8 cellular contexts compared by ENCODE assay signal in the genomic region with DNA sequence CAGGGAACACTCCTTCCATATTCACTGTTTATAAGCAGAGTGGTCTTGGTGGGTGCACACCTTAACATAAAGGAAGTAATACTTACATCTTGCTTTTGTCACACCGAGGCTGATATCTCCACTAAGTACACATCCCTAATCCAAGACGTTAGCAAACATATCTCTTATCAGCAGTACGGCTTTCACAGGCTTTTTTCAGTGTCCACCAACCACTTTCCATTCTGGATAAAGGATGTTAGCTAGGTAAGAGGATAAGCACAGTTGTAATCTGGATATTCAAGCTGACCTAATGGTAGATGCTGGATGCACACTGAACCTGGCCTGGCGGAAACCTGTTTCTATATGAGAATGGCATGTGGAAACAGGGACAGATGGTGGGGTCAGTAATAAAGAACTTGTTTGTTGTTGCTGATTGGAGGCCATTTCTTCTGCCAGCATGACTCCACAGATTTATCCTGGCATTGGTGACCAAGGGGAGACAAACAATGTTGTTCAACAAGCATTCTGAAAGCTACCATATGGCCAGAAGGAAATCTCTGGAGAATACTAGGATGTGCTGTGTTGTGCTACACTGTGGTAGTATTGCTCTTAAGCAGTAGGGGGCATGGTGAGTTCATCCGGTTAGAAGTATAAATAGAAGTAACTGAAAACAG.
A peak's percentile ranks its signal among the peaks of the same experiment; 100 is the strongest.
DNase-seq lines count a peak whose midpoint lies in the region; ATAC-seq, FAIRE-seq and TF ChIP-seq lines count a peak whose summit lies in the region.

No MANE protein-coding gene starts in this region.

- TF ChIP-seq RAD21 in SK-N-SH (IDR thresholded peaks at IDR 0.05; ENCODE audit: low read length): peak; percentile 84

- peak overlapping the region in 2 of 10 donors; percentile 12 to 31 for H3K27ac Mint-ChIP-seq in naive thymus-derived CD8-positive, alpha-beta T cell
- H3K27ac Mint-ChIP-seq in CD8-positive, alpha-beta memory T cell: no peak overlapping the region

- H3K79me2 ChIP-seq in SK-N-SH (ENCODE audit: insufficient read depth): no peaks in the 10 kb centered on the region

- TF ChIP-seq CTCF in BJ (IDR thresholded peaks at IDR 0.05; ENCODE audit: insufficient read depth, low read depth, low read length) (peak; percentile 69), SK-N-SH (IDR thresholded peaks at IDR 0.05) (peak; percentile 74), esophagus squamous epithelium (IDR thresholded peaks at IDR 0.05) (peak in 5 of 6 experiments; percentile 28 to 61 (median 42))

- peak; percentile 99 for ATAC-seq in HG02870 (IDR thresholded peaks at IDR 0.05; ENCODE audit: unreplicated experiment)
- ATAC-seq in naive thymus-derived CD8-positive, alpha-beta T cell: peak; percentile 57 to 62

- no peak overlapping the region for H3K9ac ChIP-seq in SK-N-SH

- intact Hi-C loops in esophagus squamous epithelium (cut with DNase I): no loop called here

- no peak overlapping the region for H3K4me3 Mint-ChIP-seq in naive thymus-derived CD8-positive, alpha-beta T cell
- H3K4me3 Mint-ChIP-seq in CD8-positive, alpha-beta memory T cell: no peak overlapping the region

- WGBS in SK-N-SH (ENCODE audit: low lambda C conversion rate): 76% methylated on average over 5 of the region's 5 CpGs
- WGBS in esophagus squamous epithelium, 2 donors: 57 to 61% methylated on average over 5 of the region's 5 CpGs

- H3K36me3 Mint-ChIP-seq in naive thymus-derived CD8-positive, alpha-beta T cell: peaks cover 4 to 24% (median 14%) of the 10 kb centered on the region in 3 donors
- peaks cover 0 to 16% (median 2%) of the 10 kb centered on the region in 3 donors for H3K36me3 Mint-ChIP-seq in CD8-positive, alpha-beta memory T cell

- no peaks in the 10 kb centered on the region for H3K27me3 Mint-ChIP-seq in naive thymus-derived CD8-positive, alpha-beta T cell
- no peaks in the 10 kb centered on the region for H3K27me3 Mint-ChIP-seq in CD8-positive, alpha-beta memory T cell

- peaks cover 2 to 11% (median 6%) of the 10 kb centered on the region in 4 donors for H3K4me1 Mint-ChIP-seq in naive thymus-derived CD8-positive, alpha-beta T cell
- peaks cover 0 to 10% (median 5%) of the 10 kb centered on the region in 3 donors for H3K4me1 Mint-ChIP-seq in CD8-positive, alpha-beta memory T cell

- H3K9me3 ChIP-seq in SK-N-SH: no peaks in the 10 kb centered on the region
- H3K9me3 ChIP-seq in esophagus squamous epithelium: no peaks in the 10 kb centered on the region
- no peaks in the 10 kb centered on the region for H3K9me3 ChIP-seq in CD8-positive, alpha-beta memory T cell (ENCODE audit: low read length)

- DNase-seq in BJ (ENCODE audit: low read depth) (no peak), GM18507 (ENCODE audit: extremely low spot score, insufficient read length, low read depth) (peak; percentile 1), NCI-H1105 treated with DMSO at 0.1 percent for 48 hours (lab: John Stamatoyannopoulos, UW) (peak; percentile 67), SK-N-SH (peak; percentile 35), esophagus squamous epithelium (lab: John Stamatoyannopoulos, UW) (no peak)
- peak in 3 of 10 donors; percentile 2 to 14 (median 5) for DNase-seq in naive thymus-derived CD8-positive, alpha-beta T cell
- DNase-seq in CD8-positive, alpha-beta memory T cell: no peak

- H3K9me3 Mint-ChIP-seq in naive thymus-derived CD8-positive, alpha-beta T cell: no peaks in the 10 kb centered on the region
- H3K9me3 Mint-ChIP-seq in CD8-positive, alpha-beta memory T cell: no peaks in the 10 kb centered on the region

- peak; percentile 61 for FAIRE-seq in GM18507 (lab: Jason Lieb, UNC)

- H3K27me3 ChIP-seq in BJ (ENCODE audit: control insufficient read depth, insufficient read depth, low read length) (no peaks in the 10 kb centered on the region), SK-N-SH (ENCODE audit: insufficient read depth) (no peaks in the 10 kb centered on the region), esophagus squamous epithelium (no peaks in the 10 kb centered on the region)
- H3K27me3 ChIP-seq in CD8-positive, alpha-beta memory T cell (ENCODE audit: insufficient read depth, low read length, poor library complexity, severe bottlenecking): no peaks in the 10 kb centered on the region

- no peak overlapping the region for H3K4me2 ChIP-seq in SK-N-SH

- no peak for TF ChIP-seq EP300 in SK-N-SH (IDR thresholded peaks at IDR 0.05; ENCODE audit: borderline replicate concordance in 1 of 2, low read depth in 1 of 2, low read length in 1 of 2)

- H3K36me3 ChIP-seq in BJ (ENCODE audit: control insufficient read depth, insufficient read depth, low read length) (no peaks in the 10 kb centered on the region), SK-N-SH (replicated peaks in 1 of 2; ENCODE audit: control insufficient read depth in 1 of 2, insufficient read depth in 2 of 2, low read length in 1 of 2) (peaks cover 0 to 4% of the 10 kb centered on the region in 2 experiments), esophagus squamous epithelium (no peaks in the 10 kb centered on the region)
- no peaks in the 10 kb centered on the region for H3K36me3 ChIP-seq in CD8-positive, alpha-beta memory T cell (ENCODE audit: insufficient read depth, low read length)

- H3F3A ChIP-seq in SK-N-SH (replicated peaks; ENCODE audit: insufficient read depth): no peaks in the 10 kb centered on the region

- peak overlapping the region; percentile 12 to 77; a peak in 3 of 4 replicates for H3K27ac ChIP-seq in SK-N-SH (ENCODE audit: low read depth in 2 of 2, low read length in 1 of 2)
- H3K27ac ChIP-seq in esophagus squamous epithelium: no peak overlapping the region
- H3K27ac ChIP-seq in CD8-positive, alpha-beta memory T cell (ENCODE audit: low read depth, low read length): no peak overlapping the region

- peaks cover 8% of the 10 kb centered on the region in 2 experiments; a peak in 3 of 4 replicates for H3K4me1 ChIP-seq in SK-N-SH (ENCODE audit: control insufficient read depth in 1 of 2, insufficient read depth in 2 of 2, low read depth in 1 of 2, low read length in 1 of 2)
- H3K4me1 ChIP-seq in esophagus squamous epithelium: peaks cover 0 to 6% (median 0%) of the 10 kb centered on the region in 3 donors
- H3K4me1 ChIP-seq in CD8-positive, alpha-beta memory T cell (ENCODE audit: insufficient read depth, low read length): no peaks in the 10 kb centered on the region

- H2AFZ ChIP-seq in SK-N-SH (ENCODE audit: low read depth): no peak overlapping the region

- H3K4me3 ChIP-seq in BJ (ENCODE audit: low read depth, low read length) (no peak overlapping the region), SK-N-SH (ENCODE audit: low read depth in 2 of 2, low read length in 1 of 2) (no peak overlapping the region), esophagus squamous epithelium (no peak overlapping the region)
- H3K4me3 ChIP-seq in CD8-positive, alpha-beta memory T cell (ENCODE audit: low read length): no peak overlapping the region

- CTCF ChIA-PET in BJ (lab: Yijun Ruan, JAX) (interaction anchor here (0.6 to 2.6 kb wide), 22 partner anchors 8 to 911 kb away, joined by 3 to 21 read pairs (median 3); no protein-coding TSS in a partner anchor), SK-N-SH (lab: Yijun Ruan, JAX) (interaction anchor here (0.7 to 2.4 kb wide), 27 partner anchors 10 to 913 kb away, joined by 3 to 38 read pairs (median 3); no protein-coding TSS in a partner anchor)
- CTCF ChIA-PET in CD8-positive, alpha-beta memory T cell (lab: Charles Lee): interaction anchor here (0.8 kb wide), 1 partner anchor 915 kb away, joined by 4 read pairs; no protein-coding TSS in a partner anchor

- H3K9me2 ChIP-seq in SK-N-SH: no peaks in the 10 kb centered on the region

- no peak for TF ChIP-seq POLR2A in esophagus squamous epithelium (IDR thresholded peaks at IDR 0.05)

- no peaks in the 10 kb centered on the region for H4K20me1 ChIP-seq in SK-N-SH (ENCODE audit: insufficient read depth)

- POLR2A ChIA-PET in BJ (lab: Charles Lee): interaction anchor here (0.6 kb wide), 1 partner anchor 679 kb away, joined by 3 read pairs; no protein-coding TSS in a partner anchor
- POLR2A ChIA-PET in SK-N-SH (lab: Yijun Ruan, JAX): no interaction called here
- POLR2A ChIA-PET in naive thymus-derived CD8-positive, alpha-beta T cell (lab: Charles Lee): no interaction called here
- POLR2A ChIA-PET in CD8-positive, alpha-beta memory T cell (lab: Charles Lee): no interaction called here

TF ChIP-seq in SK-N-SH, 30 proteins besides CTCF, POLR2A, EP300 and RAD21 (continues in another document):
- TF ChIP-seq CHD2 (IDR thresholded peaks at IDR 0.05; ENCODE audit: low read length, partially characterized antibody) (peak; percentile 19), NRF1 (IDR thresholded peaks at IDR 0.05; ENCODE audit: low read depth, low read length) (no peak), YY1 (IDR thresholded peaks at IDR 0.05; ENCODE audit: low read depth) (no peak), MXI1 (IDR thresholded peaks at IDR 0.05; ENCODE audit: low read depth, low read length) (no peak), FOXJ3 (CRISPR knock-in tag; IDR thresholded peaks at IDR 0.05) (0 out of 2 replicates have a peak, but pooled peaks have one; percentile 40), RFX5 (IDR thresholded peaks at IDR 0.05; ENCODE audit: low read length) (no peak), SMC3 (IDR thresholded peaks at IDR 0.05; ENCODE audit: low read depth, low read length) (peak; percentile 70), EZH2phosphoT487 (IDR thresholded peaks at IDR 0.05; ENCODE audit: borderline replicate concordance, low read depth) (no peak), TAF1 (IDR thresholded peaks at IDR 0.05; ENCODE audit: borderline replicate concordance, low read depth, low read length) (no peak), POLR2AphosphoS5 (IDR thresholded peaks at IDR 0.05; ENCODE audit: low read depth, low read length) (no peak), SIN3A (IDR thresholded peaks at IDR 0.05; ENCODE audit: borderline replicate concordance, low read depth, low read length) (no peak), FOXM1 (IDR thresholded peaks at IDR 0.05; ENCODE audit: low read depth) (no peak), FOSL2 (IDR thresholded peaks at IDR 0.05; ENCODE audit: borderline replicate concordance, low read depth) (0 out of 2 replicates have a peak, but pooled peaks have one; percentile 2), ELF1 (IDR thresholded peaks at IDR 0.05) (no peak), NFIC (IDR thresholded peaks at IDR 0.05; ENCODE audit: borderline replicate concordance) (no peak)
- TF ChIP-seq, protein P1, sequence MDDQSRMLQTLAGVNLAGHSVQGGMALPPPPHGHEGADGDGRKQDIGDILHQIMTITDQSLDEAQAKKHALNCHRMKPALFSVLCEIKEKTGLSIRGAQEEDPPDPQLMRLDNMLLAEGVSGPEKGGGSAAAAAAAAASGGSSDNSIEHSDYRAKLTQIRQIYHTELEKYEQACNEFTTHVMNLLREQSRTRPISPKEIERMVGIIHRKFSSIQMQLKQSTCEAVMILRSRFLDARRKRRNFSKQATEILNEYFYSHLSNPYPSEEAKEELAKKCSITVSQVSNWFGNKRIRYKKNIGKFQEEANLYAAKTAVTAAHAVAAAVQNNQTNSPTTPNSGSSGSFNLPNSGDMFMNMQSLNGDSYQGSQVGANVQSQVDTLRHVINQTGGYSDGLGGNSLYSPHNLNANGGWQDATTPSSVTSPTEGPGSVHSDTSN (IDR thresholded peaks at IDR 0.05): no peak

Comparison
In these comparisons a context has a peak if more than half of its experiments do, and no peak if none do; other contexts are left out.
1. DNase-seq: peak in GM18507 (single experiment), NCI-H1105 treated with DMSO at 0.1 percent for 48 hours (single experiment) and SK-N-SH (single experiment); none in BJ (single experiment), esophagus squamous epithelium (single experiment) and CD8-positive, alpha-beta memory T cell (0 of 5).
2. H3K27ac ChIP-seq: peak in SK-N-SH (2 of 2); none in esophagus squamous epithelium (0 of 4) and CD8-positive, alpha-beta memory T cell (single experiment).
3. Peak in every context shown above with its lines, with median percentiles within 50 percentile points of each other: CTCF ChIP-seq.